9 cellular contexts compared by ENCODE assay signal in genomic region chr2:205040323-205040722, GRCh38.
"Had no signal": no experiment of that assay in that cellular context is flagged by ENCODE, and none has a peak within 500 bp of the region (broad histone marks: within the 10 kb centered on the region; RNA-seq: fewer than 3 reads in every experiment).

No MANE protein-coding gene starts in this region.

- H3K9me3 ChIP-seq: HAP-1 had no signal

- H3K4me1 ChIP-seq: HAP-1 had no signal

- H3K36me3 ChIP-seq: HAP-1 had no signal

- H3K27ac ChIP-seq: GM23248 had no signal

- FAIRE-seq: HTR-8/SVneo, K562 had no signal

- H3K9me3 Mint-ChIP-seq: HFFc6 had no signal

- H3K4me3 Mint-ChIP-seq: HFFc6 had no signal

- DNase-seq: GM23248, GOT3, H7, HFFc6, IMR-90 had no signal

- ATAC-seq: HCT116, K562 had no signal

- H3K4me3 ChIP-seq: GM23248, HAP-1, K562 had no signal

- H3K27ac Mint-ChIP-seq: HFFc6 had no signal
